Comparison of ENCODE assay signal across 8 cellular contexts in genomic region chr16:30874821-30875717, GRCh38. TPM values are rescaled to one million over a fixed set of nuclear protein-coding genes. Genes with fewer than 3 reads are reported as not detected.
DNase-seq lines count a peak whose midpoint lies in the region; ATAC-seq and TF ChIP-seq lines count a peak whose summit lies in the region.

No MANE protein-coding gene starts in this region.

- H3K4me1 ChIP-seq in HUES48 (ENCODE audit: control insufficient read depth, insufficient read depth, low read length): peaks cover 8% of the 10 kb centered on the region
- H3K4me1 ChIP-seq in OCI-LY1 (ENCODE audit: insufficient read depth, low read length, severe bottlenecking): peaks cover 28% of the 10 kb centered on the region
- H3K4me1 ChIP-seq in mucosa of descending colon (ENCODE audit: low read depth): peaks cover 24% of the 10 kb centered on the region

- H3K4me3 ChIP-seq in HUES48 (ENCODE audit: low read depth, low read length): peak overlapping the region; percentile 84
- H3K4me3 ChIP-seq in OCI-LY1 (ENCODE audit: low read depth, low read length, poor library complexity, severe bottlenecking): peak overlapping the region; percentile 74
- H3K4me3 ChIP-seq in mucosa of descending colon: peak overlapping the region; percentile 85

- H3F3A ChIP-seq in OCI-LY1 (ENCODE audit: insufficient read depth, low read length): no peaks in the 10 kb centered on the region

- ATAC-seq in GM21390 (IDR thresholded peaks at IDR 0.05; ENCODE audit: unreplicated experiment) (peak; percentile 63), mucosa of descending colon (peak; percentile 96)

- no peaks in the 10 kb centered on the region for H3K9me2 ChIP-seq in OCI-LY1 (ENCODE audit: low read depth, low read length)

- H3K27me3 ChIP-seq in HUES48 (ENCODE audit: control insufficient read depth, insufficient read depth, low read length) (peaks cover 35% of the 10 kb centered on the region), OCI-LY1 (ENCODE audit: insufficient read depth, low read length) (no peaks in the 10 kb centered on the region)

- H3K27ac ChIP-seq in HUES48 (ENCODE audit: low read depth, low read length) (peak overlapping the region; percentile 92), OCI-LY1 (ENCODE audit: low read depth, low read length, poor library complexity, severe bottlenecking) (peak overlapping the region; percentile 77), epithelial cell of prostate (peak overlapping the region; percentile 77)

- H3K36me3 ChIP-seq in HUES48 (ENCODE audit: control insufficient read depth, insufficient read depth, low read length) (no peaks in the 10 kb centered on the region), OCI-LY1 (ENCODE audit: insufficient read depth, low read length) (no peaks in the 10 kb centered on the region), mucosa of descending colon (ENCODE audit: low read depth) (no peaks in the 10 kb centered on the region)

- H3K79me2 ChIP-seq in OCI-LY1 (ENCODE audit: insufficient read depth, low read length): no peaks in the 10 kb centered on the region

- H4K20me1 ChIP-seq in OCI-LY1 (ENCODE audit: insufficient read depth, low read length): no peaks in the 10 kb centered on the region

- peak overlapping the region; percentile 92 for H3K9ac ChIP-seq in HUES48 (ENCODE audit: low read depth, low read length)
- H3K9ac ChIP-seq in OCI-LY1 (ENCODE audit: low read length): peak overlapping the region; percentile 88

- intact Hi-C loops in mucosa of descending colon (cut with DNase I, micrococcal nuclease): no loop called here

- H3K9me3 ChIP-seq in HUES48 (ENCODE audit: control insufficient read depth, insufficient read depth, low read length): no peaks in the 10 kb centered on the region
- H3K9me3 ChIP-seq in OCI-LY1 (ENCODE audit: low read length): no peaks in the 10 kb centered on the region
- no peaks in the 10 kb centered on the region for H3K9me3 ChIP-seq in mucosa of descending colon

- peak; percentile 95 for DNase-seq in D341Med (ENCODE audit: low spot score)
- DNase-seq in activated T-cell treated with anti-CD3 and anti-CD28 coated beads for 4 hours: peak; percentile 82
- no peak for DNase-seq in epithelial cell of prostate (ENCODE audit: low read depth, low spot score)
- peak; percentile 95 to 96 (median 96) for DNase-seq in mucosa of descending colon
- DNase-seq in stimulated activated CD8-positive, alpha-beta memory T cell treated with anti-CD3 and anti-CD28 coated beads, Interleukin-4, amount 100 ng/mL, for 1 hour (ENCODE audit: low read depth in 2 of 2, low spot score in 1 of 2): peak; percentile 77 to 80

- TF ChIP-seq CTCF in OCI-LY1 (IDR thresholded peaks at IDR 0.05; ENCODE audit: low read length) (no peak), mucosa of descending colon (IDR thresholded peaks at IDR 0.05) (no peak)

- no peak overlapping the region for H2AFZ ChIP-seq in OCI-LY1 (ENCODE audit: low read length)

- H3K4me2 ChIP-seq in OCI-LY1 (ENCODE audit: low read length): peak overlapping the region; percentile 100

RNA-seq across cellular contexts. Expression of gene BCL7C, which starts 18.8 kb away (rescaled TPM):
- total RNA-seq in mucosa of descending colon: 10 to 100 TPM; 20.8 to 30.6 (median 25.3) TPM

RNA-seq across cellular contexts. Expression of gene CTF1, which starts 21.3 kb away (rescaled TPM):
- total RNA-seq in mucosa of descending colon: 1 to 10 TPM; 1.1 to 7.6 (median 1.5) TPM

RNA-seq across cellular contexts. Expression of gene FBXL19, which starts 48.3 kb away (rescaled TPM):
- total RNA-seq in mucosa of descending colon: 10 to 100 TPM; 17.6 to 30.3 (median 22.4) TPM
